Comparison of ENCODE assay signal across 8 cellular contexts in genomic region chr12:119667577-119668314, GRCh38. TPM values are rescaled to one million over a fixed set of nuclear protein-coding genes. Genes with fewer than 3 reads are reported as not detected.
DNase-seq lines count a peak whose midpoint lies in the region; ATAC-seq lines count a peak whose summit lies in the region.

Gene PRKAB1 (plus strand): TSS chr12:119668133. CDS start chr12:119668245, 112 bp downstream.

- peaks cover 29 to 54% (median 47%) of the 10 kb centered on the region in 3 donors for H3K4me1 Mint-ChIP-seq in IgD-negative memory B cell

- H3K4me3 Mint-ChIP-seq in IgD-negative memory B cell: peak within 1 kb of the TSS; percentile 89 to 97 (median 94)

- peak; percentile 93 for ATAC-seq in GM21529 (IDR thresholded peaks at IDR 0.05; ENCODE audit: unreplicated experiment)

- no peaks in the 10 kb centered on the region for H3K27me3 Mint-ChIP-seq in IgD-negative memory B cell

- peak within 1 kb of the TSS; percentile 94 to 96 (median 95) for H3K27ac Mint-ChIP-seq in IgD-negative memory B cell

- DNase-seq in DMS53 (lab: John Stamatoyannopoulos, UW) (peak; percentile 100), OCI-M1 (lab: John Stamatoyannopoulos, UW) (peak; percentile 99), activated T-cell treated with anti-CD3 and anti-CD28 coated beads for 4 hours (peak; percentile 87), epithelial cell of prostate (ENCODE audit: low read depth, low spot score) (peak; percentile 98), mucosa of gallbladder (ENCODE audit: low spot score) (peak; percentile 97)
- peak; percentile 83 to 90 for DNase-seq in stimulated activated CD8-positive, alpha-beta memory T cell treated with anti-CD3 and anti-CD28 coated beads, Interleukin-4, amount 100 ng/mL, for 4 hours (ENCODE audit: low read depth in 2 of 2, low spot score in 1 of 2)

- H3K27ac ChIP-seq in epithelial cell of prostate: peak within 1 kb of the TSS; percentile 99

- H3K36me3 Mint-ChIP-seq in IgD-negative memory B cell: peaks cover 7% of the 10 kb centered on the region

- H3K9me3 Mint-ChIP-seq in IgD-negative memory B cell: no peaks in the 10 kb centered on the region

RNA-seq across cellular contexts. Expression of gene PRKAB1, which starts in this region (rescaled TPM):
- 53.8 TPM for polyA plus RNA-seq in IgD-negative memory B cell
- 51.8 TPM for total RNA-seq in mucosa of gallbladder

Comparison
In these comparisons a context has a peak if more than half of its experiments do, and no peak if none do; other contexts are left out.
1. Peak in every context shown above with its lines: DNase-seq, ATAC-seq and H3K27ac ChIP-seq.